8 cellular contexts compared by ENCODE assay signal in genomic region chr19:2168619-2169424, GRCh38. TPM values are rescaled to one million over a fixed set of nuclear protein-coding genes. Genes with fewer than 3 reads are reported as not detected.
DNase-seq lines count a peak whose midpoint lies in the region; TF ChIP-seq lines count a peak whose summit lies in the region.

No MANE protein-coding gene starts in this region.

- peaks cover 35% of the 10 kb centered on the region; the same call in 1 of the 2 replicates for H3K79me2 ChIP-seq in H9 (ENCODE audit: insufficient read depth, low read length)

- H3K27ac ChIP-seq in H9 (ENCODE audit: insufficient read length, low read depth, low read length) (no peak overlapping the region), mesodermal cell (ENCODE audit: low read depth, low read length, severe bottlenecking) (peak overlapping the region; percentile 92)
- no peak overlapping the region for H3K27ac ChIP-seq in effector memory CD4-positive, alpha-beta T cell (ENCODE audit: insufficient read depth, low read length, poor library complexity, severe bottlenecking)

- peak overlapping the region; percentile 36 to 73 (median 61); a peak in 4 of 7 replicates for H3K27ac Mint-ChIP-seq in H9

- no peak overlapping the region for H2AK5ac ChIP-seq in H9 (ENCODE audit: insufficient read length, low read length)

- no peak overlapping the region for H2BK20ac ChIP-seq in H9 (ENCODE audit: low read depth, low read length, poor library complexity, severe bottlenecking)

- H3K4me3 Mint-ChIP-seq in H9: peak overlapping the region in 1 of 2 experiments; percentile 40; a peak in 1 of 5 replicates

- peaks cover 11% of the 10 kb centered on the region for H3K23me2 ChIP-seq in H9 (ENCODE audit: insufficient read length, low read depth, low read length, poor library complexity, severe bottlenecking)

- H3K14ac ChIP-seq in H9 (ENCODE audit: insufficient read depth, low read length): no peak overlapping the region

- H3K4me1 ChIP-seq in H9 (ENCODE audit: insufficient read depth, low read length): peaks cover 9% of the 10 kb centered on the region; the same call in 1 of the 2 replicates
- peaks cover 30% of the 10 kb centered on the region for H3K4me1 ChIP-seq in effector memory CD4-positive, alpha-beta T cell (ENCODE audit: control insufficient read depth, insufficient read depth, low read length, poor library complexity, severe bottlenecking)
- H3K4me1 ChIP-seq in mesodermal cell (ENCODE audit: control insufficient read depth, insufficient read depth, low read length, poor library complexity, severe bottlenecking): peaks cover 50% of the 10 kb centered on the region

- no peak overlapping the region for H2AFZ ChIP-seq in H9 (ENCODE audit: low read length)

- H3K23ac ChIP-seq in H9 (ENCODE audit: insufficient read length, low read depth, low read length): no peak overlapping the region

- H3K9ac ChIP-seq in H9 (ENCODE audit: extremely low read depth, insufficient read length, low read length): no peak overlapping the region

- no peak for TF ChIP-seq POLR2A in NB4 (IDR thresholded peaks at IDR 0.05; ENCODE audit: extremely low read depth, insufficient read length)

- H4K20me1 ChIP-seq in H9 (ENCODE audit: control insufficient read depth, insufficient read depth, insufficient read length): no peaks in the 10 kb centered on the region

- no peak overlapping the region for H4K91ac ChIP-seq in H9 (ENCODE audit: insufficient read length, low read depth, low read length)

- no peaks in the 10 kb centered on the region for H3K27me3 Mint-ChIP-seq in H9 (ENCODE audit: low read depth)

- H3K4me3 ChIP-seq in GM06990 (replicated peaks; ENCODE audit: low read depth, low read length) (peak overlapping the region; percentile 35), NB4 (ENCODE audit: low read depth, low read length) (peak overlapping the region; percentile 55), mesodermal cell (ENCODE audit: extremely low read depth, insufficient read depth, low read length, poor library complexity, severe bottlenecking) (no peak overlapping the region)
- H3K4me3 ChIP-seq in effector memory CD4-positive, alpha-beta T cell (ENCODE audit: insufficient read depth, low read depth, low read length, poor library complexity, severe bottlenecking): no peak overlapping the region

- no CpG with 5 or more reads among the region's 24 CpGs for WGBS in H9 (ENCODE audit: extremely low coverage, insufficient read length, low lambda C conversion rate)
- 47 to 57% methylated on average over 24 of the region's 24 CpGs for WGBS in mesodermal cell (ENCODE audit: insufficient coverage in 2 of 2), 2 experiments

- peaks cover 0 to under 1% (median under 1%) of the 10 kb centered on the region in 3 experiments; a peak in 1 of 7 replicates for H3K36me3 Mint-ChIP-seq in H9 (ENCODE audit: insufficient read depth in 1 of 3, low read depth in 3 of 3)

- no peak overlapping the region for H3K18ac ChIP-seq in H9 (ENCODE audit: insufficient read length, low read depth, low read length)

- no peak overlapping the region for H3K56ac ChIP-seq in H9 (ENCODE audit: insufficient read length, low read depth, low read length)

- no peak overlapping the region for H3T11ph ChIP-seq in H9 (ENCODE audit: low read length)

- H3K4me2 ChIP-seq in H9 (ENCODE audit: insufficient read depth, insufficient read length, low read length): no peak overlapping the region

- no peak overlapping the region for H2BK15ac ChIP-seq in H9 (ENCODE audit: low read depth, low read length)

- no peak overlapping the region for H2BK12ac ChIP-seq in H9 (ENCODE audit: insufficient read length, low read depth, low read length)

- no peak overlapping the region for H2BK5ac ChIP-seq in H9 (ENCODE audit: insufficient read length, low read length)

- H3K9me3 ChIP-seq in H9 (ENCODE audit: control insufficient read depth, low read depth, low read length): no peaks in the 10 kb centered on the region
- no peaks in the 10 kb centered on the region for H3K9me3 ChIP-seq in effector memory CD4-positive, alpha-beta T cell (ENCODE audit: control insufficient read depth, low read length)
- H3K9me3 ChIP-seq in mesodermal cell (ENCODE audit: control insufficient read depth, low read length): no peaks in the 10 kb centered on the region

- H3K4ac ChIP-seq in H9 (ENCODE audit: low read depth, low read length): no peak overlapping the region

- H3K4me1 Mint-ChIP-seq in H9: peaks cover 39 to 58% of the 10 kb centered on the region in 2 experiments

- no peak overlapping the region for H4K8ac ChIP-seq in H9 (replicated peaks; ENCODE audit: insufficient read length, low read depth, low read length)

- H3K9me3 Mint-ChIP-seq in H9: no peaks in the 10 kb centered on the region

- peaks cover 3% of the 10 kb centered on the region; the same call in 1 of the 2 replicates for H3K36me3 ChIP-seq in GM06990 (ENCODE audit: control insufficient read depth, insufficient read depth, low read length)
- no peaks in the 10 kb centered on the region for H3K36me3 ChIP-seq in effector memory CD4-positive, alpha-beta T cell (ENCODE audit: control insufficient read depth, insufficient read depth, low read length)
- H3K36me3 ChIP-seq in mesodermal cell (ENCODE audit: control insufficient read depth, insufficient read depth, low read length): peaks cover 9% of the 10 kb centered on the region

- no peak for TF ChIP-seq CTCF in GM06990 (IDR thresholded peaks at IDR 0.05; ENCODE audit: insufficient read depth, low read length, poor library complexity, severe bottlenecking)
- no peak for TF ChIP-seq CTCF in H9 (conservative IDR thresholded peaks at IDR 0.05)
- no peak for TF ChIP-seq CTCF in NB4 (IDR thresholded peaks at IDR 0.05; ENCODE audit: low read depth, low read length)

- H3K79me1 ChIP-seq in H9 (ENCODE audit: insufficient read depth, low read depth, low read length, poor library complexity, severe bottlenecking): peaks cover 11% of the 10 kb centered on the region

- no peak overlapping the region for H4K5ac ChIP-seq in H9 (ENCODE audit: insufficient read length, low read depth, low read length)

- H2BK120ac ChIP-seq in H9 (ENCODE audit: low read depth, low read length, poor library complexity, severe bottlenecking): no peak overlapping the region

- H3K27me3 ChIP-seq in GM06990 (replicated peaks; ENCODE audit: control insufficient read depth, insufficient read depth, low read length): no peaks in the 10 kb centered on the region
- H3K27me3 ChIP-seq in H9 (ENCODE audit: insufficient read depth, low read length): no peaks in the 10 kb centered on the region
- H3K27me3 ChIP-seq in effector memory CD4-positive, alpha-beta T cell (replicated peaks; ENCODE audit: control insufficient read depth, insufficient read depth, low read length, poor library complexity, severe bottlenecking): no peaks in the 10 kb centered on the region

- DNase-seq in GM06990 (ENCODE audit: extremely low read depth, insufficient read length) (peak; percentile 93), H9 (peak; percentile 56), NB4 (ENCODE audit: low read depth) (peak; percentile 90), NCI-H510A treated with DMSO at 0.1 percent for 48 hours (lab: John Stamatoyannopoulos, UW) (no peak)
- peak; percentile 85 to 90 for DNase-seq in activated CD4-positive, alpha-beta T cell treated with anti-CD3 and anti-CD28 coated beads, Interleukin-2, amount 50 U/mL, for 48 hours
- peak; percentile 32 to 52 (median 39) for DNase-seq in effector memory CD4-positive, alpha-beta T cell
- peak; percentile 81 to 93 for DNase-seq in stimulated activated CD8-positive, alpha-beta memory T cell treated with anti-CD3 and anti-CD28 coated beads, Interleukin-15, amount 100 ng/mL, for 48 hours (ENCODE audit: low read depth in 2 of 2)

RNA-seq across cellular contexts. Expression of gene DOT1L, which starts 5.1 kb away (rescaled TPM):
- 78.5 and 81.6 TPM in 2 replicates for total RNA-seq in H9 (2021)
- polyA plus RNA-seq in mesodermal cell (2013, experiment 1 of 2): 29.1 TPM
- 23.9 TPM for polyA plus RNA-seq in mesodermal cell (2013, experiment 2 of 2)

RNA-seq across cellular contexts. Expression of gene AP3D1, which starts 17.5 kb away (rescaled TPM):
- 142 and 147 TPM in 2 replicates for total RNA-seq in H9 (2021)
- 113 TPM for polyA plus RNA-seq in mesodermal cell (2013, experiment 1 of 2)
- 104 TPM for polyA plus RNA-seq in mesodermal cell (2013, experiment 2 of 2)

Comparison
In these comparisons a context has a peak if more than half of its experiments do, and no peak if none do; other contexts are left out.
1. H3K4me3 ChIP-seq: peak in GM06990 (single experiment) and NB4 (single experiment); none in effector memory CD4-positive, alpha-beta T cell (single experiment) and mesodermal cell (single experiment).